In the genomic region with DNA sequence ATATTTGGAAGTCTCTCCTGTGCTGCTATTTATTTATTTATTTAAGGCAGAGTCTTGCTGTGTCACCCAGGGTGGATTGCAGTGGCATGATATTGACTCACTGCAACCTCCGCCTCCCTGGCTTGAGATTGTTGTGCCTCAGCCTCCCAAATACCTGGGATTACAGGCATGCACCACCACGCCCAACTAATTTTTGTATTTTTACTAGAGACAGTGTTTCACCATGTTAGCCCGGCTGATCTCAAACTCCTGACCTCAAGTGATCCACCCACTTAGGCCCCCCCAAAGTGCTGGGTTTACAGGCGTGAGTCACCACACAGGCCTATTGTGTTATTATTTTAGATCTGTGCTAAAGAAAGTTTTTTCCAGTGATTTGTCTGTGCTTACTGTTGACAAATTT, we compare ENCODE assay signal across 26 cellular contexts.
DNase-seq lines count a peak whose midpoint lies in the region; ATAC-seq and TF ChIP-seq lines count a peak whose summit lies in the region.
"Had no signal": no experiment of that assay in that cellular context is flagged by ENCODE, and none has a peak within 500 bp of the region (broad histone marks: within the 10 kb centered on the region; RNA-seq: fewer than 3 reads in every experiment).

No MANE protein-coding gene starts in this region.

- peak; percentile 3 for DNase-seq in AG10803 (ENCODE audit: low read depth)
- peak; percentile 37 for DNase-seq in MG63
- peak; percentile 6 to 77 for DNase-seq in cardiac fibroblast (ENCODE audit: low read depth in 2 of 2)
- peak; percentile 14 for DNase-seq in iris pigment epithelial cell (ENCODE audit: low read depth)
- no peak for DNase-seq in GM23338 (ENCODE audit: low spot score)
- DNase-seq in DMS153 treated with DMSO at 0.1 percent for 48 hours (lab: John Stamatoyannopoulos, UW; ENCODE audit: unreplicated experiment): no peak
- DNase-seq in activated CD8-positive, alpha-beta memory T cell treated with anti-CD3 and anti-CD28 coated beads, Interleukin-2, amount 10 ng/mL, durations not matched to agents 7 days and 5 days: no peak
- DNase-seq: activated CD4-positive, CD25-positive, alpha-beta regulatory T cell; activated CD8-positive, alpha-beta T cell treated with anti-CD3 and anti-CD28 coated beads for 36 hours; activated naive CD4-positive, alpha-beta T cell treated with anti-CD3 and anti-CD28 coated beads, Interleukin-2, amount 50 U/mL, for 16 hours; activated T-cell treated with anti-CD3 and anti-CD28 coated beads, Interleukin-2, amount 50 U/mL, for 4 hours; body of pancreas; DMS 273 treated with DMSO at 0.1 percent for 48 hours; dorsolateral prefrontal cortex; H9; kidney; MM.1S; naive B cell; NCI-H1694; stimulated activated CD4-positive, alpha-beta T cell treated with anti-CD3 and anti-CD28 coated beads, Interleukin-2, amount 100 ng/mL, for 48 hours; stimulated activated naive CD8-positive, alpha-beta T cell treated with anti-CD3 and anti-CD28 coated beads, Interleukin-15, amount 100 ng/mL, for 72 hours had no signal

- no peaks in the 10 kb centered on the region for H4K20me1 ChIP-seq in GM23338 (replicated peaks; ENCODE audit: insufficient read depth)

- H3K27me3 ChIP-seq in MG63 (no peaks in the 10 kb centered on the region), GM23338 (ENCODE audit: insufficient read depth) (no peaks in the 10 kb centered on the region)
- H3K27me3 ChIP-seq: body of pancreas, dorsolateral prefrontal cortex, hepatocyte had no signal

- no peaks in the 10 kb centered on the region for H3K4me1 Mint-ChIP-seq in GM23338
- H3K4me1 Mint-ChIP-seq in activated CD8-positive, alpha-beta memory T cell treated with anti-CD3 and anti-CD28 coated beads, Interleukin-2, amount 10 ng/mL, durations not matched to agents 7 days and 5 days: no peaks in the 10 kb centered on the region
- H3K4me1 Mint-ChIP-seq: CD14-positive monocyte; H9; naive B cell; stimulated activated naive CD8-positive, alpha-beta T cell treated with anti-CD3 and anti-CD28 coated beads, Interleukin-15, amount 100 ng/mL, for 72 hours had no signal

- no peaks in the 10 kb centered on the region for H3K27me3 Mint-ChIP-seq in GM23338 (ENCODE audit: insufficient read depth, low read depth, poor library complexity)
- no peaks in the 10 kb centered on the region for H3K27me3 Mint-ChIP-seq in activated CD8-positive, alpha-beta memory T cell treated with anti-CD3 and anti-CD28 coated beads, Interleukin-2, amount 10 ng/mL, durations not matched to agents 7 days and 5 days
- H3K27me3 Mint-ChIP-seq: activated CD8-positive, alpha-beta T cell treated with anti-CD3 and anti-CD28 coated beads for 36 hours; naive B cell; stimulated activated naive CD8-positive, alpha-beta T cell treated with anti-CD3 and anti-CD28 coated beads, Interleukin-15, amount 100 ng/mL, for 72 hours had no signal

- no peak overlapping the region for H3K4me3 Mint-ChIP-seq in GM23338
- no peak overlapping the region for H3K4me3 Mint-ChIP-seq in activated CD8-positive, alpha-beta memory T cell treated with anti-CD3 and anti-CD28 coated beads, Interleukin-2, amount 10 ng/mL, durations not matched to agents 7 days and 5 days
- H3K4me3 Mint-ChIP-seq: activated CD8-positive, alpha-beta T cell treated with anti-CD3 and anti-CD28 coated beads for 36 hours; activated T-cell treated with anti-CD3 and anti-CD28 coated beads, Interleukin-2, amount 50 U/mL, for 4 hours; CD14-positive monocyte; H9; naive B cell; stimulated activated naive CD8-positive, alpha-beta T cell treated with anti-CD3 and anti-CD28 coated beads, Interleukin-15, amount 100 ng/mL, for 72 hours had no signal

- no peaks in the 10 kb centered on the region for H3K9me3 ChIP-seq in MG63
- H3K9me3 ChIP-seq: body of pancreas had no signal

- no peak overlapping the region for H2AFZ ChIP-seq in GM23338
- H2AFZ ChIP-seq: hepatocyte had no signal

- ATAC-seq in GM23338 (no peak), HG03460 (IDR thresholded peaks at IDR 0.05; ENCODE audit: unreplicated experiment) (no peak)
- ATAC-seq in activated CD8-positive, alpha-beta memory T cell treated with anti-CD3 and anti-CD28 coated beads, Interleukin-2, amount 10 ng/mL, durations not matched to agents 7 days and 5 days: no peak
- ATAC-seq: activated CD8-positive, alpha-beta T cell treated with anti-CD3 and anti-CD28 coated beads for 36 hours; activated T-cell treated with anti-CD3 and anti-CD28 coated beads, Interleukin-2, amount 50 U/mL, for 4 hours; body of pancreas; HepG2; stimulated activated naive CD8-positive, alpha-beta T cell treated with anti-CD3 and anti-CD28 coated beads, Interleukin-15, amount 100 ng/mL, for 72 hours had no signal

- H3K4me2 ChIP-seq in GM23338: no peak overlapping the region
- H3K4me2 ChIP-seq: hepatocyte had no signal

- H3K27ac ChIP-seq in GM23338 (ENCODE audit: low read depth): no peak overlapping the region
- H3K27ac ChIP-seq: body of pancreas, dorsolateral prefrontal cortex, hepatocyte had no signal

- CTCF ChIA-PET in activated CD8-positive, alpha-beta memory T cell treated with anti-CD3 and anti-CD28 coated beads, Interleukin-2, amount 10 ng/mL, durations not matched to agents 7 days and 5 days (lab: Charles Lee): no interaction called here

- H3K4me3 ChIP-seq in AG10803 (ENCODE audit: low read length) (no peak overlapping the region), MG63 (no peak overlapping the region), cardiac fibroblast (replicated peaks in 1 of 2; ENCODE audit: low read depth in 2 of 2, low read length in 2 of 2) (no peak overlapping the region), GM23338 (no peak overlapping the region)
- H3K4me3 ChIP-seq: body of pancreas, dorsolateral prefrontal cortex, hepatocyte, lung had no signal

- TF ChIP-seq CTCF in AG10803 (conservative IDR thresholded peaks at IDR 0.05; ENCODE audit: low read length): no peak
- TF ChIP-seq CTCF in cardiac fibroblast (IDR thresholded peaks at IDR 0.05; ENCODE audit: low read depth, low read length): no peak
- TF ChIP-seq CTCF in GM23338 (conservative IDR thresholded peaks at IDR 0.05; ENCODE audit: low read depth in 2 of 2): no peak

- no peaks in the 10 kb centered on the region for H3K79me2 ChIP-seq in GM23338 (replicated peaks; ENCODE audit: insufficient read depth)
- H3K79me2 ChIP-seq: hepatocyte had no signal

- no peaks in the 10 kb centered on the region for H3F3A ChIP-seq in GM23338 (replicated peaks; ENCODE audit: low read depth)

- no peaks in the 10 kb centered on the region for H3K36me3 ChIP-seq in MG63
- no peaks in the 10 kb centered on the region for H3K36me3 ChIP-seq in GM23338 (ENCODE audit: insufficient read depth)

- no peak overlapping the region for H3K27ac Mint-ChIP-seq in GM23338
- H3K27ac Mint-ChIP-seq in activated CD8-positive, alpha-beta memory T cell treated with anti-CD3 and anti-CD28 coated beads, Interleukin-2, amount 10 ng/mL, durations not matched to agents 7 days and 5 days: no peak overlapping the region
- H3K27ac Mint-ChIP-seq: activated CD8-positive, alpha-beta T cell treated with anti-CD3 and anti-CD28 coated beads for 36 hours; CD14-positive monocyte; H9; naive B cell; stimulated activated naive CD8-positive, alpha-beta T cell treated with anti-CD3 and anti-CD28 coated beads, Interleukin-15, amount 100 ng/mL, for 72 hours had no signal

- no peaks in the 10 kb centered on the region for H3K4me1 ChIP-seq in GM23338 (ENCODE audit: insufficient read depth)
- H3K4me1 ChIP-seq: body of pancreas had no signal

- no peaks in the 10 kb centered on the region; the same call in 2 of the 3 replicates for H3K9me3 Mint-ChIP-seq in GM23338
- H3K9me3 Mint-ChIP-seq in activated CD8-positive, alpha-beta memory T cell treated with anti-CD3 and anti-CD28 coated beads, Interleukin-2, amount 10 ng/mL, durations not matched to agents 7 days and 5 days (ENCODE audit: low read depth): no peaks in the 10 kb centered on the region
- H3K9me3 Mint-ChIP-seq: activated CD8-positive, alpha-beta T cell treated with anti-CD3 and anti-CD28 coated beads for 36 hours; activated T-cell treated with anti-CD3 and anti-CD28 coated beads, Interleukin-2, amount 50 U/mL, for 4 hours; stimulated activated naive CD8-positive, alpha-beta T cell treated with anti-CD3 and anti-CD28 coated beads, Interleukin-15, amount 100 ng/mL, for 72 hours had no signal

- no peaks in the 10 kb centered on the region for H3K36me3 Mint-ChIP-seq in GM23338 (ENCODE audit: low read depth)
- no peaks in the 10 kb centered on the region for H3K36me3 Mint-ChIP-seq in activated CD8-positive, alpha-beta memory T cell treated with anti-CD3 and anti-CD28 coated beads, Interleukin-2, amount 10 ng/mL, durations not matched to agents 7 days and 5 days
- H3K36me3 Mint-ChIP-seq: CD14-positive monocyte, naive B cell had no signal

- H3K9me2 ChIP-seq in GM23338 (ENCODE audit: insufficient read depth): 0 out of 2 replicates have a peak, but pooled peaks cover 2% of the 10 kb centered on the region

TF ChIP-seq in GM23338, 12 proteins besides CTCF, POLR2A, EP300 and RAD21 (continues in another document):
- TF ChIP-seq NANOG (IDR thresholded peaks at IDR 0.05; ENCODE audit: borderline replicate concordance) (no peak), ETS1 (IDR thresholded peaks at IDR 0.05) (no peak), CREB1 (CRISPR knock-in tag; IDR thresholded peaks at IDR 0.05; ENCODE audit: low read depth) (no peak), EZH2phosphoT487 (IDR thresholded peaks at IDR 0.05; ENCODE audit: unreplicated experiment) (no peak), ZNF331 (CRISPR knock-in tag; IDR thresholded peaks at IDR 0.05; ENCODE audit: low read depth) (no peak), JUNB (IDR thresholded peaks at IDR 0.05; ENCODE audit: unreplicated experiment) (no peak), POLR2AphosphoS5 (IDR thresholded peaks at IDR 0.05; ENCODE audit: low read depth) (no peak), EZH2 (IDR thresholded peaks at IDR 0.05; ENCODE audit: low read depth, unreplicated experiment) (no peak), STAT1 (IDR thresholded peaks at IDR 0.05; ENCODE audit: unreplicated experiment) (no peak)

Comparison
In these comparisons a context has a peak if more than half of its experiments do, and no peak if none do; other contexts are left out.
1. DNase-seq: peak in AG10803 (single experiment), MG63 (single experiment), cardiac fibroblast (2 of 2) and iris pigment epithelial cell (single experiment); none in GM23338 (single experiment), DMS153 treated with DMSO at 0.1 percent for 48 hours (single experiment) and activated CD8-positive, alpha-beta memory T cell treated with anti-CD3 and anti-CD28 coated beads, Interleukin-2, amount 10 ng/mL, durations not matched to agents 7 days and 5 days (single experiment).